Comparison of ENCODE assay signal across 9 cellular contexts in genomic region chr7:38660427-38661099, GRCh38. TPM values are rescaled to one million over a fixed set of nuclear protein-coding genes. Genes with fewer than 3 reads are reported as not detected.
DNase-seq lines count a peak whose midpoint lies in the region; TF ChIP-seq lines count a peak whose summit lies in the region.
"Had no signal": no experiment of that assay in that cellular context is flagged by ENCODE, and none has a peak within 500 bp of the region (broad histone marks: within the 10 kb centered on the region; RNA-seq: fewer than 3 reads in every experiment).

No MANE protein-coding gene starts in this region.

- no peaks in the 10 kb centered on the region for H3F3A ChIP-seq in GM23248 (ENCODE audit: insufficient read depth)
- no peaks in the 10 kb centered on the region for H3F3A ChIP-seq in MM.1S (ENCODE audit: insufficient read depth, low read length)

- no peak overlapping the region for H3K4ac ChIP-seq in trophoblast cell (ENCODE audit: low read depth, low read length)

- H3K79me2 ChIP-seq in GM23248 (ENCODE audit: insufficient read depth) (no peaks in the 10 kb centered on the region), MM.1S (ENCODE audit: low read length) (no peaks in the 10 kb centered on the region), trophoblast cell (ENCODE audit: control insufficient read depth, insufficient read depth, low read length, poor library complexity) (no peaks in the 10 kb centered on the region)

- no peak overlapping the region for H4K8ac ChIP-seq in trophoblast cell (ENCODE audit: low read depth, low read length)

- no peak overlapping the region for H4K12ac ChIP-seq in trophoblast cell (ENCODE audit: low read depth, low read length)

- no peak overlapping the region for H3K14ac ChIP-seq in trophoblast cell (ENCODE audit: low read length)

- H3K4me2 ChIP-seq in GM23248 (ENCODE audit: unreplicated experiment): no peak overlapping the region
- H3K4me2 ChIP-seq in MM.1S (ENCODE audit: low read depth, low read length): no peak overlapping the region
- H3K4me2 ChIP-seq in trophoblast cell (ENCODE audit: low read length): no peak overlapping the region

- no peak overlapping the region for H2BK120ac ChIP-seq in trophoblast cell (ENCODE audit: insufficient read depth, low read length, poor library complexity)

- H3K79me1 ChIP-seq in trophoblast cell (ENCODE audit: low read length): no peaks in the 10 kb centered on the region

- no peak overlapping the region for H3K18ac ChIP-seq in trophoblast cell (ENCODE audit: low read length)

- DNase-seq in NCI-H2196 (lab: John Stamatoyannopoulos, UW; ENCODE audit: unreplicated experiment): peak; percentile 6
- no peak for DNase-seq in NCI-H2196 treated with DMSO at 0.1 percent for 48 hours (lab: John Stamatoyannopoulos, UW; ENCODE audit: unreplicated experiment)
- DNase-seq in GM23248: peak; percentile 81
- DNase-seq in MM.1S: peak; percentile 54
- DNase-seq in SW480 (ENCODE audit: low spot score): peak; percentile 47
- peak; percentile 72 for DNase-seq in fibroblast of peridontal ligament (ENCODE audit: extremely low read depth)
- peak; percentile 9 to 70 for DNase-seq in trophoblast cell
- DNase-seq in NK-92 (lab: John Stamatoyannopoulos, UW; ENCODE audit: unreplicated experiment): no peak

- H3K4me1 ChIP-seq in GM23248 (ENCODE audit: insufficient read depth): peaks cover 9% of the 10 kb centered on the region; the same call in 1 of the 2 replicates
- H3K4me1 ChIP-seq in MM.1S (ENCODE audit: low read length): no peaks in the 10 kb centered on the region
- no peaks in the 10 kb centered on the region for H3K4me1 ChIP-seq in trophoblast cell (ENCODE audit: control insufficient read depth in 1 of 2, insufficient read depth in 2 of 2, low read length in 2 of 2)

- in situ Hi-C loops in GM23248 (cut with MboI): no loop called here

- no peak overlapping the region for H2BK12ac ChIP-seq in trophoblast cell (ENCODE audit: low read length)

- H4K20me1 ChIP-seq in GM23248 (ENCODE audit: insufficient read depth): no peaks in the 10 kb centered on the region
- no peaks in the 10 kb centered on the region for H4K20me1 ChIP-seq in MM.1S (ENCODE audit: insufficient read depth, low read length)

- H3K9me2 ChIP-seq in GM23248 (ENCODE audit: insufficient read depth) (no peaks in the 10 kb centered on the region), MM.1S (replicated peaks; ENCODE audit: insufficient read depth, low read length) (no peaks in the 10 kb centered on the region)

- H3K27ac ChIP-seq in GM23248 (no peak overlapping the region), MM.1S (ENCODE audit: low read length) (no peak overlapping the region), trophoblast cell (ENCODE audit: low read depth, low read length) (no peak overlapping the region)

- H3K9ac ChIP-seq in GM23248 (no peak overlapping the region), MM.1S (ENCODE audit: low read length) (no peak overlapping the region), trophoblast cell (ENCODE audit: low read length) (no peak overlapping the region)

- H2AK5ac ChIP-seq in trophoblast cell (ENCODE audit: low read length): no peak overlapping the region

- H3K4me3 ChIP-seq in GM23248: no peak overlapping the region
- H3K4me3 ChIP-seq in MM.1S (ENCODE audit: low read length): no peak overlapping the region
- H3K4me3 ChIP-seq in trophoblast cell (ENCODE audit: low read depth, low read length): no peak overlapping the region

- H4K91ac ChIP-seq in trophoblast cell (ENCODE audit: low read depth, low read length): no peak overlapping the region

- TF ChIP-seq CTCF in MM.1S (IDR thresholded peaks at IDR 0.05; ENCODE audit: low read length): peak; percentile 86

- H3K23ac ChIP-seq in trophoblast cell (ENCODE audit: low read length): no peak overlapping the region

- H2AFZ ChIP-seq in GM23248 (no peak overlapping the region), MM.1S (ENCODE audit: low read length) (peak overlapping the region; percentile 61; the same call in 1 of the 2 replicates), trophoblast cell (ENCODE audit: insufficient read depth, low read length, poor library complexity) (no peak overlapping the region)

- H3K9me3 ChIP-seq in GM23248 (ENCODE audit: low read depth) (no peaks in the 10 kb centered on the region), MM.1S (replicated peaks; ENCODE audit: insufficient read depth, low read length) (no peaks in the 10 kb centered on the region), trophoblast cell (ENCODE audit: insufficient read depth, low read depth, low read length) (peaks cover 2% of the 10 kb centered on the region)

- no peak overlapping the region for H2BK5ac ChIP-seq in trophoblast cell (ENCODE audit: low read depth, low read length, poor library complexity)

- no peaks in the 10 kb centered on the region for H3K36me3 ChIP-seq in GM23248 (ENCODE audit: low read depth)
- no peaks in the 10 kb centered on the region for H3K36me3 ChIP-seq in MM.1S (replicated peaks; ENCODE audit: insufficient read depth, low read length)
- H3K36me3 ChIP-seq in trophoblast cell (ENCODE audit: control insufficient read depth in 1 of 2, insufficient read depth in 2 of 2, low read length in 2 of 2): no peaks in the 10 kb centered on the region

- H3K27me3 ChIP-seq in GM23248 (replicated peaks; ENCODE audit: insufficient read depth): peaks cover 8% of the 10 kb centered on the region; the same call in 1 of the 2 replicates
- H3K27me3 ChIP-seq in MM.1S (replicated peaks; ENCODE audit: insufficient read depth, low read length): no peaks in the 10 kb centered on the region
- no peaks in the 10 kb centered on the region for H3K27me3 ChIP-seq in trophoblast cell (ENCODE audit: insufficient read depth, low read length)

- WGBS in GM23248 (ENCODE audit: low coverage in 1 of 2, low lambda C conversion rate in 2 of 2, missing lambda C conversion rate in 2 of 2), 2 experiments: 15 to 19% methylated on average over 6 of the region's 6 CpGs
- no CpG with 5 or more reads among the region's 6 CpGs for WGBS in trophoblast cell (ENCODE audit: extremely low coverage, insufficient coverage, insufficient read length)

RNA-seq across cellular contexts. Expression of gene AMPH, which starts 29.4 kb away (rescaled TPM):
- 1.9 and 3.1 TPM in 2 replicates for total RNA-seq in GM23248 (2014; rRNA removed; shearing (Covaris generic))
- 4.9 and 5.5 TPM in 2 replicates for polyA plus RNA-seq in GM23248 (2016; fragmentation: Nextera tagmentation; extraction: Ambion mirVana)
- 0.05 and 0.08 TPM in 2 replicates for polyA plus RNA-seq in trophoblast cell (2013)
- total RNA-seq: CD8-positive, alpha-beta memory T cell had no signal

Comparison
In these comparisons a context has a peak if more than half of its experiments do, and no peak if none do; other contexts are left out.
1. DNase-seq: peak in NCI-H2196 (single experiment), GM23248 (single experiment), MM.1S (single experiment), SW480 (single experiment), fibroblast of peridontal ligament (single experiment) and trophoblast cell (2 of 2); none in NCI-H2196 treated with DMSO at 0.1 percent for 48 hours (single experiment) and NK-92 (single experiment).